Comparison of ENCODE assay signal across 8 cellular contexts in genomic region chr4:71270901-71271300, GRCh38.
A peak's percentile ranks its signal among the peaks of the same experiment; 100 is the strongest.
DNase-seq lines count a peak whose midpoint lies in the region; ATAC-seq and TF ChIP-seq lines count a peak whose summit lies in the region.

No MANE protein-coding gene starts in this region.

- no peaks in the 10 kb centered on the region for H3K9me3 ChIP-seq in heart left ventricle

- no peaks in the 10 kb centered on the region for H3K27me3 ChIP-seq in heart left ventricle

- no peak overlapping the region for H3K27ac ChIP-seq in heart left ventricle

- intact Hi-C loops in heart left ventricle (cut with DNase I) (no loop called here), left cardiac atrium (cut with DNase I) (no loop called here)

- DNase-seq in heart left ventricle, result no peak
- DNase-seq in left cardiac atrium, result no peak
- DNase-seq in SHP77 (lab: John Stamatoyannopoulos, UW), result peak; percentile 23 to 45
- peak; percentile 23 for DNase-seq in iPS-NIHi11 (ENCODE audit: low spot score)
- DNase-seq in NK-92 (lab: John Stamatoyannopoulos, UW; ENCODE audit: unreplicated experiment), result no peak
- no peak for DNase-seq in pons (ENCODE audit: low spot score)
- no peak for DNase-seq in NCI-H2107 treated with DMSO at 0.1 percent for 48 hours (lab: John Stamatoyannopoulos, UW; ENCODE audit: unreplicated experiment)

- TF ChIP-seq CTCF in heart left ventricle (IDR thresholded peaks at IDR 0.05), result peak in 10 of 12 donors; percentile 11 to 36 (median 26)

- ATAC-seq in heart left ventricle, result peak in 2 of 4 donors; percentile 44 to 69
- no peak for ATAC-seq in left cardiac atrium
- ATAC-seq in HG02642 (IDR thresholded peaks at IDR 0.05; ENCODE audit: poor library complexity, unreplicated experiment), result peak; percentile 52

- H3K36me3 ChIP-seq in heart left ventricle, result no peaks in the 10 kb centered on the region

- TF ChIP-seq POLR2A in heart left ventricle (IDR thresholded peaks at IDR 0.05), result no peak

- no peak overlapping the region for H3K4me3 ChIP-seq in heart left ventricle

- 24 to 42% (median 34%) methylated on average over 1 of the region's 1 CpG for WGBS in heart left ventricle, 4 donors

- H3K4me1 ChIP-seq in heart left ventricle, result peaks cover 0 to 44% (median 19%) of the 10 kb centered on the region in 12 donors

Comparison
In these comparisons a context has a peak if more than half of its experiments do, and no peak if none do; other contexts are left out.
1. DNase-seq: peak in SHP77 (2 of 2) and iPS-NIHi11 (single experiment); none in heart left ventricle (0 of 5), left cardiac atrium (single experiment), NK-92 (single experiment), pons (single experiment) and NCI-H2107 treated with DMSO at 0.1 percent for 48 hours (single experiment).